In genomic region chr11:103407641-103408040, GRCh38 we compare ENCODE assay signal across 3 cellular contexts.
"Had no signal": no experiment of that assay in that cellular context is flagged by ENCODE, and none has a peak within 500 bp of the region (broad histone marks: within the 10 kb centered on the region; RNA-seq: fewer than 3 reads in every experiment).

No MANE protein-coding gene starts in this region.

- H3K4me3 ChIP-seq: K562 had no signal

- H3K27ac ChIP-seq: HL-60 had no signal

- DNase-seq: IMR-90 had no signal
